2 cellular contexts compared by ENCODE assay signal in genomic region chr17:28131592-28131991, GRCh38.
TF ChIP-seq lines count a peak whose summit lies in the region.

No MANE protein-coding gene starts in this region.

TF ChIP-seq in WTC11, 78 proteins besides CTCF, POLR2A, EP300 and RAD21 (continued from another document):
- TF ChIP-seq IRF2 (CRISPR knock-in tag; IDR thresholded peaks at IDR 0.05; ENCODE audit: borderline replicate concordance, low read depth) (no peak), ATF3 (CRISPR knock-in tag; conservative IDR thresholded peaks at IDR 0.05) (no peak), GRHL2 (CRISPR knock-in tag; IDR thresholded peaks at IDR 0.05; ENCODE audit: insufficient replicate concordance, severe bottlenecking) (no peak), E2F4 (CRISPR knock-in tag; IDR thresholded peaks at IDR 0.05; ENCODE audit: borderline replicate concordance, low read depth) (no peak), SP1 (CRISPR knock-in tag; conservative IDR thresholded peaks at IDR 0.05) (no peak), MAX (CRISPR knock-in tag; IDR thresholded peaks at IDR 0.05) (no peak), ATF1 (CRISPR knock-in tag; IDR thresholded peaks at IDR 0.05) (no peak), ZMAT4 (CRISPR knock-in tag; IDR thresholded peaks at IDR 0.05) (no peak), CDX4 (CRISPR knock-in tag; IDR thresholded peaks at IDR 0.05; ENCODE audit: borderline replicate concordance) (no peak), TEAD1 (CRISPR knock-in tag; IDR thresholded peaks at IDR 0.05) (no peak), AFF4 (CRISPR knock-in tag; IDR thresholded peaks at IDR 0.05; ENCODE audit: borderline replicate concordance) (no peak), MYBL2 (CRISPR knock-in tag; IDR thresholded peaks at IDR 0.05) (no peak), SOX15 (CRISPR knock-in tag; IDR thresholded peaks at IDR 0.05) (no peak)
- TF ChIP-seq, protein P1, sequence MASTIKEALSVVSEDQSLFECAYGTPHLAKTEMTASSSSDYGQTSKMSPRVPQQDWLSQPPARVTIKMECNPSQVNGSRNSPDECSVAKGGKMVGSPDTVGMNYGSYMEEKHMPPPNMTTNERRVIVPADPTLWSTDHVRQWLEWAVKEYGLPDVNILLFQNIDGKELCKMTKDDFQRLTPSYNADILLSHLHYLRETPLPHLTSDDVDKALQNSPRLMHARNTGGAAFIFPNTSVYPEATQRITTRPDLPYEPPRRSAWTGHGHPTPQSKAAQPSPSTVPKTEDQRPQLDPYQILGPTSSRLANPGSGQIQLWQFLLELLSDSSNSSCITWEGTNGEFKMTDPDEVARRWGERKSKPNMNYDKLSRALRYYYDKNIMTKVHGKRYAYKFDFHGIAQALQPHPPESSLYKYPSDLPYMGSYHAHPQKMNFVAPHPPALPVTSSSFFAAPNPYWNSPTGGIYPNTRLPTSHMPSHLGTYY (CRISPR knock-in tag; IDR thresholded peaks at IDR 0.05) = no peak

TF ChIP-seq in endothelial cell of umbilical vein, 7 proteins besides CTCF, POLR2A, EP300 and RAD21 (continued from another document):
- TF ChIP-seq MAX (IDR thresholded peaks at IDR 0.05; ENCODE audit: insufficient read depth, insufficient read length) (no peak), EZH2 (IDR thresholded peaks at IDR 0.05; ENCODE audit: borderline replicate concordance, low read depth, low read length, severe bottlenecking) (no peak), FOS (IDR thresholded peaks at IDR 0.05; ENCODE audit: borderline replicate concordance, insufficient read depth, low read length) (no peak)
